In genomic region chr2:177334940-177335543, GRCh38 we compare ENCODE assay signal across 8 cellular contexts. TPM values are rescaled to one million over a fixed set of nuclear protein-coding genes. Genes with fewer than 3 reads are reported as not detected.
DNase-seq lines count a peak whose midpoint lies in the region; ATAC-seq and TF ChIP-seq lines count a peak whose summit lies in the region.

No MANE protein-coding gene starts in this region.

- peaks cover 0 to 5% of the 10 kb centered on the region in 2 donors for H3K4me1 ChIP-seq in adrenal gland (replicated peaks in 1 of 2)
- H3K4me1 ChIP-seq in hepatocyte (ENCODE audit: insufficient read depth) = peaks cover 4% of the 10 kb centered on the region

- intact Hi-C loops in adrenal gland (cut with DNase I) = loop anchor here (5.0 to 10.0 kb wide), 6 partner anchors 80 to 430 kb away; no protein-coding TSS in a partner anchor

- no peaks in the 10 kb centered on the region for H3K9me3 Mint-ChIP-seq in activated naive CD4-positive, alpha-beta T cell treated with anti-CD3 and anti-CD28 coated beads, Interleukin-2, amount 50 U/mL, for 72 hours
- H3K9me3 Mint-ChIP-seq in stimulated activated naive B cell treated with anti-CD40 and anti-IgM and Interleukin-4, amounts not matched to agents 10 μg/mL and 1 μg/mL and 100 μg/mL, for 72 hours = no peaks in the 10 kb centered on the region

- peak in 1 of 2 donors; percentile 12 for DNase-seq in activated naive CD4-positive, alpha-beta T cell treated with anti-CD3 and anti-CD28 coated beads, Interleukin-2, amount 50 U/mL, for 72 hours (ENCODE audit: low spot score in 2 of 2)
- DNase-seq in activated naive CD4-positive, alpha-beta T cell (lab: John Stamatoyannopoulos, UW) = no peak
- DNase-seq in NCI-H460 (ENCODE audit: extremely low read depth, low read depth) = peak; percentile 47
- DNase-seq in adrenal gland = peak in 3 of 7 donors; percentile 21 to 31 (median 22)
- DNase-seq in hepatocyte (ENCODE audit: low spot score) = peak; percentile 71
- DNase-seq in stimulated activated naive B cell treated with anti-CD40 and anti-IgM and Interleukin-4, amounts not matched to agents 10 μg/mL and 1 μg/mL and 100 μg/mL, for 72 hours = no peak

- H3K36me3 ChIP-seq in adrenal gland (replicated peaks in 1 of 2) (no peaks in the 10 kb centered on the region), hepatocyte (replicated peaks; ENCODE audit: insufficient read depth, low read depth) (no peaks in the 10 kb centered on the region)

- no peaks in the 10 kb centered on the region for H3K79me2 ChIP-seq in hepatocyte

- H3K9me2 ChIP-seq in hepatocyte (replicated peaks; ENCODE audit: insufficient read depth) = no peaks in the 10 kb centered on the region

- peaks cover 10 to 21% of the 10 kb centered on the region in 2 donors for H3K4me1 Mint-ChIP-seq in stimulated activated naive B cell treated with anti-CD40 and anti-IgM and Interleukin-4, amounts not matched to agents 10 μg/mL and 1 μg/mL and 100 μg/mL, for 72 hours

- ATAC-seq in activated naive CD4-positive, alpha-beta T cell treated with anti-CD3 and anti-CD28 coated beads, Interleukin-2, amount 50 U/mL, for 72 hours = peak; percentile 50 to 68
- ATAC-seq in HG02642 (IDR thresholded peaks at IDR 0.05; ENCODE audit: poor library complexity, unreplicated experiment) (peak; percentile 45), GM19463 (IDR thresholded peaks at IDR 0.05; ENCODE audit: unreplicated experiment) (no peak)
- ATAC-seq in stimulated activated naive B cell treated with anti-CD40 and anti-IgM and Interleukin-4, amounts not matched to agents 10 μg/mL and 1 μg/mL and 100 μg/mL, for 72 hours (replicated peaks) = peak; percentile 50 to 62

- TF ChIP-seq CTCF in adrenal gland (IDR thresholded peaks at IDR 0.05) = peak; percentile 85 to 96 (median 91)
- TF ChIP-seq CTCF in hepatocyte (IDR thresholded peaks at IDR 0.05; ENCODE audit: poor library complexity) = peak; percentile 82

- no peaks in the 10 kb centered on the region for H3K36me3 Mint-ChIP-seq in activated naive CD4-positive, alpha-beta T cell treated with anti-CD3 and anti-CD28 coated beads, Interleukin-2, amount 50 U/mL, for 72 hours
- H3K36me3 Mint-ChIP-seq in stimulated activated naive B cell treated with anti-CD40 and anti-IgM and Interleukin-4, amounts not matched to agents 10 μg/mL and 1 μg/mL and 100 μg/mL, for 72 hours = peaks cover 0 to 6% of the 10 kb centered on the region in 2 donors

- H3K27me3 ChIP-seq in adrenal gland = no peaks in the 10 kb centered on the region
- no peaks in the 10 kb centered on the region for H3K27me3 ChIP-seq in hepatocyte

- H3K9me3 ChIP-seq in adrenal gland (replicated peaks in 1 of 3) (no peaks in the 10 kb centered on the region), hepatocyte (ENCODE audit: low read depth) (no peaks in the 10 kb centered on the region)

- H3K27me3 Mint-ChIP-seq in stimulated activated naive B cell treated with anti-CD40 and anti-IgM and Interleukin-4, amounts not matched to agents 10 μg/mL and 1 μg/mL and 100 μg/mL, for 72 hours = no peaks in the 10 kb centered on the region

- no peak overlapping the region for H3K4me3 Mint-ChIP-seq in stimulated activated naive B cell treated with anti-CD40 and anti-IgM and Interleukin-4, amounts not matched to agents 10 μg/mL and 1 μg/mL and 100 μg/mL, for 72 hours

- H3K4me3 ChIP-seq in adrenal gland = no peak overlapping the region
- no peak overlapping the region for H3K4me3 ChIP-seq in hepatocyte

- H4K20me1 ChIP-seq in hepatocyte (ENCODE audit: insufficient read depth, poor library complexity, severe bottlenecking) = no peaks in the 10 kb centered on the region

- no peak overlapping the region for H2AFZ ChIP-seq in hepatocyte

- TF ChIP-seq POLR2A in adrenal gland (IDR thresholded peaks at IDR 0.05) = no peak

- H3K4me2 ChIP-seq in hepatocyte = no peak overlapping the region

- H3K27ac Mint-ChIP-seq in activated naive CD4-positive, alpha-beta T cell treated with anti-CD3 and anti-CD28 coated beads, Interleukin-2, amount 50 U/mL, for 72 hours = no peak overlapping the region
- H3K27ac Mint-ChIP-seq in stimulated activated naive B cell treated with anti-CD40 and anti-IgM and Interleukin-4, amounts not matched to agents 10 μg/mL and 1 μg/mL and 100 μg/mL, for 72 hours = no peak overlapping the region

- no peak overlapping the region for H3K27ac ChIP-seq in adrenal gland
- no peak overlapping the region for H3K27ac ChIP-seq in hepatocyte

- WGBS in adrenal gland, 4 donors = 38 to 46% (median 43%) methylated on average over 2 of the region's 2 CpGs
- WGBS in hepatocyte (ENCODE audit: low lambda C conversion rate, missing lambda C conversion rate) = 41% methylated on average over 2 of the region's 2 CpGs

RNA-seq across cellular contexts. Expression of gene AGPS, which starts 57.5 kb away (rescaled TPM):
- 10 to 100 TPM; 46.5 to 53.2 TPM for total RNA-seq in activated naive CD4-positive, alpha-beta T cell treated with anti-CD3 and anti-CD28 coated beads, Interleukin-2, amount 50 U/mL, for 72 hours
- total RNA-seq in NCI-H460 (2014; rRNA removed; shearing (Covaris generic)) = 58.0 and 61.8 TPM in 2 replicates
- polyA plus RNA-seq in NCI-H460 (2014; cell fraction: nucleus; rRNA removed) = 23.4 and 35.1 TPM in 2 replicates
- 10 to 100 TPM; 24.6 to 43.1 (median 34.0) TPM for total RNA-seq in adrenal gland
- 10 to 100 TPM in 1 of 3 donors, 1 to 10 TPM in 2; 3.8 to 29.4 (median 6.1) TPM for polyA plus RNA-seq in adrenal gland
- total RNA-seq in hepatocyte = 36.1 and 43.7 TPM in 2 replicates
- 22.4 and 26.6 TPM in 2 replicates for polyA plus RNA-seq in hepatocyte

Comparison
In these comparisons a context has a peak if more than half of its experiments do, and no peak if none do; other contexts are left out.
1. DNase-seq: peak in NCI-H460 (single experiment) and hepatocyte (single experiment); none in activated naive CD4-positive, alpha-beta T cell (0 of 4) and stimulated activated naive B cell treated with anti-CD40 and anti-IgM and Interleukin-4, amounts not matched to agents 10 μg/mL and 1 μg/mL and 100 μg/mL, for 72 hours (single experiment).